ENCODE assay signal across 16 cellular contexts in genomic region chr10:88239212-88239611, GRCh38.
"Had no signal": no experiment of that assay in that cellular context is flagged by ENCODE, and none has a peak within 500 bp of the region (broad histone marks: within the 10 kb centered on the region; RNA-seq: fewer than 3 reads in every experiment).

No MANE protein-coding gene starts in this region.

- H3K4me1 Mint-ChIP-seq: stimulated activated memory B cell treated with anti-CD40 and anti-IgM and Interleukin-4, amounts not matched to agents 10 μg/mL and 1 μg/mL and 100 μg/mL, for 72 hours had no signal

- H3K79me2 ChIP-seq: hepatocyte, parathyroid adenoma had no signal

- H3K4me3 ChIP-seq: hepatocyte, lower lobe of right lung had no signal

- H3K36me3 ChIP-seq: lower lobe of right lung had no signal

- H3K4me1 ChIP-seq: parathyroid adenoma had no signal

- H3K27me3 Mint-ChIP-seq: stimulated activated memory B cell treated with anti-CD40 and anti-IgM and Interleukin-4, amounts not matched to agents 10 μg/mL and 1 μg/mL and 100 μg/mL, for 72 hours; type B pancreatic cell had no signal

- H3K9me3 Mint-ChIP-seq: activated naive CD8-positive, alpha-beta T cell treated with anti-CD3 and anti-CD28 coated beads, Interleukin-2, amount 10 ng/mL, durations not matched to agents 7 days and 5 days; endodermal cell; type B pancreatic cell had no signal

- H3K4me2 ChIP-seq: hepatocyte had no signal

- DNase-seq: activated CD4-positive, alpha-beta T cell treated with anti-CD3 and anti-CD28 coated beads, Interleukin-2, amount 50 U/mL, for 4 hours; activated CD4-positive, CD25-positive, alpha-beta regulatory T cell treated with anti-CD3 and anti-CD28 coated beads, Interleukin-2, amount 50 U/mL, for 72 hours; activated naive CD4-positive, alpha-beta T cell; activated naive CD8-positive, alpha-beta T cell treated with anti-CD3 and anti-CD28 coated beads, Interleukin-2, amount 10 ng/mL, durations not matched to agents 7 days and 5 days; activated T-cell treated with anti-CD3 and anti-CD28 coated beads for 4 hours; anterior cingulate cortex; endodermal cell; lower lobe of right lung; midbrain; retina; stimulated activated CD4-positive, alpha-beta T cell treated with anti-CD3 and anti-CD28 coated beads, Interleukin-2, amount 100 ng/mL, for 48 hours had no signal

- H3K27ac ChIP-seq: hepatocyte, lower lobe of right lung, parathyroid adenoma had no signal

- H3K9ac ChIP-seq: parathyroid adenoma had no signal

- H3K27me3 ChIP-seq: hepatocyte had no signal

- ATAC-seq: lower lobe of right lung; stimulated activated memory B cell treated with anti-CD40 and anti-IgM and Interleukin-4, amounts not matched to agents 10 μg/mL and 1 μg/mL and 100 μg/mL, for 72 hours had no signal

- H3K27ac Mint-ChIP-seq: activated naive CD8-positive, alpha-beta T cell treated with anti-CD3 and anti-CD28 coated beads, Interleukin-2, amount 10 ng/mL, durations not matched to agents 7 days and 5 days; endodermal cell; stimulated activated memory B cell treated with anti-CD40 and anti-IgM and Interleukin-4, amounts not matched to agents 10 μg/mL and 1 μg/mL and 100 μg/mL, for 72 hours; T-helper 2 cell treated with Interferon-gamma antibody and Interleukin-4, amounts not matched to agents 5 μg/mL and 100 μg/mL, for 36 hours; type B pancreatic cell had no signal

- H2AFZ ChIP-seq: hepatocyte, parathyroid adenoma had no signal

- H3K36me3 Mint-ChIP-seq: activated naive CD8-positive, alpha-beta T cell treated with anti-CD3 and anti-CD28 coated beads, Interleukin-2, amount 10 ng/mL, durations not matched to agents 7 days and 5 days; stimulated activated memory B cell treated with anti-CD40 and anti-IgM and Interleukin-4, amounts not matched to agents 10 μg/mL and 1 μg/mL and 100 μg/mL, for 72 hours; type B pancreatic cell had no signal

- H3K4me3 Mint-ChIP-seq: activated naive CD8-positive, alpha-beta T cell treated with anti-CD3 and anti-CD28 coated beads, Interleukin-2, amount 10 ng/mL, durations not matched to agents 7 days and 5 days; endodermal cell; stimulated activated memory B cell treated with anti-CD40 and anti-IgM and Interleukin-4, amounts not matched to agents 10 μg/mL and 1 μg/mL and 100 μg/mL, for 72 hours; T-helper 2 cell treated with Interferon-gamma antibody and Interleukin-4, amounts not matched to agents 5 μg/mL and 100 μg/mL, for 36 hours; type B pancreatic cell had no signal

- H3K9me3 ChIP-seq: lower lobe of right lung had no signal
